In the genomic region with DNA sequence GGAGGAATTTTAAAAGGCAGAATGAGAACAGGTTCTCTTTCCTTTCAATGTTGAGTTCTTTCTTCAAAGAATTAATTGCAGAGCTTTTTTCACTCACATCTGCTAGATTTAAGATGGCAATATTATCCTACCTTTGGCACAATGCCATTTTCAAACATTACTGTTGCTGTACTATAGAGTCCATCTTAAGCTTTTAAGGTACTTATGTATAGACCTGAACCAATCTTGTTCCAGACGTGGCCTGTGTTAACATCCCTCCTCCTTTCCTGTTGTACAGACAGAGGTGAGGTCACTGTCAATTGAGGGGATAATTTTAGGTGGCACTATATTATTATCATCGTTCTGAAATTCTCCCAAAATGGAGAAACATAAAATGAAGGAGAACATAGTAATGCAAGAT, we compare ENCODE assay signal across 13 cellular contexts. TPM values are rescaled to one million over a fixed set of nuclear protein-coding genes. Genes with fewer than 3 reads are reported as not detected.
"Had no signal": no experiment of that assay in that cellular context is flagged by ENCODE, and none has a peak within 500 bp of the region (broad histone marks: within the 10 kb centered on the region; RNA-seq: fewer than 3 reads in every experiment).

No MANE protein-coding gene starts in this region.

- H3K9me3 ChIP-seq: prostate gland, tibial nerve had no signal

- H3K27me3 ChIP-seq: tibial nerve had no signal

- DNase-seq: activated CD4-positive, alpha-beta T cell treated with anti-CD3 and anti-CD28 coated beads for 4 hours; activated CD8-positive, alpha-beta memory T cell treated with anti-CD3 and anti-CD28 coated beads, Interleukin-2, amount 50 U/mL, for 48 hours; activated CD8-positive, alpha-beta T cell treated with anti-CD3 and anti-CD28 coated beads, Interleukin-2, amount 10 ng/mL, durations not matched to agents 7 days and 5 days; activated naive CD8-positive, alpha-beta T cell treated with anti-CD3 and anti-CD28 coated beads, Interleukin-2, amount 10 ng/mL, durations not matched to agents 7 days and 5 days; anterior cingulate cortex; cerebellar nuclear complex; mammary epithelial cell; stimulated activated CD4-positive, alpha-beta T cell treated with anti-CD3 and anti-CD28 coated beads, Interleukin-2, amount 100 ng/mL, for 24 hours; stimulated activated naive B cell treated with anti-CD40 and anti-IgM and Interleukin-4, amounts not matched to agents 10 μg/mL and 1 μg/mL and 100 μg/mL, for 72 hours; T-helper 9 cell had no signal

- H3K4me3 ChIP-seq: prostate gland, tibial nerve had no signal

- H3K27ac ChIP-seq: prostate gland, VCaP had no signal

- H3K4me1 ChIP-seq: prostate gland had no signal

- H3K36me3 ChIP-seq: prostate gland, tibial nerve had no signal

- ATAC-seq: activated CD8-positive, alpha-beta T cell treated with anti-CD3 and anti-CD28 coated beads, Interleukin-2, amount 10 ng/mL, durations not matched to agents 7 days and 5 days; stimulated activated naive B cell treated with anti-CD40 and anti-IgM and Interleukin-4, amounts not matched to agents 10 μg/mL and 1 μg/mL and 100 μg/mL, for 72 hours had no signal

RNA-seq across cellular contexts. Expression of a gene that starts 53.0 kb away (rescaled TPM):
- total RNA-seq: activated CD8-positive, alpha-beta T cell treated with anti-CD3 and anti-CD28 coated beads, Interleukin-2, amount 10 ng/mL, durations not matched to agents 7 days and 5 days; activated naive CD8-positive, alpha-beta T cell treated with anti-CD3 and anti-CD28 coated beads, Interleukin-2, amount 10 ng/mL, durations not matched to agents 7 days and 5 days; mammary epithelial cell had no signal
